Comparison of ENCODE assay signal across 17 cellular contexts in the genomic region with DNA sequence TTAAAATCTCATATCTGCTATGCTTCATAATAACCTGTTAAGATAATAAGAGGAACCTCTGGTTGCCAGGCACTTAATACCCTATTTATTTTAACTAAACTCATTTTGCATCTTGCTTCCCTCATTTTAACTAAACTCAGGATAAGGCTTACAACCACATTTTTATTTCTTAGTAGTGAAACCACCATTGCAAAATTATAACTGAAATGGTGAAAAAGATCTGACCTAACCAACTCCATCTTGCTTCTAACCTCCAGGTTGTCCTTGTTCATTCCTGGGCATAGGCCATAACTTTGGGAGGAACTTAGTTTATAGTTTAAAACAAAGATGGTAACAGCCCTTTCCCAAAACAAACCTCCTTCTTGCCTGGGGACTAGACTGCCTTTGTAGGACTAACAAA.
"Had no signal": no experiment of that assay in that cellular context is flagged by ENCODE, and none has a peak within 500 bp of the region (broad histone marks: within the 10 kb centered on the region; RNA-seq: fewer than 3 reads in every experiment).

No MANE protein-coding gene starts in this region.

- FAIRE-seq: pancreas had no signal

- DNase-seq: activated CD4-positive, alpha-beta T cell treated with anti-CD3 and anti-CD28 coated beads, Interleukin-2, amount 50 U/mL, for 1 hour; activated gamma-delta T cell treated with Interleukin-2 at 50 U/mL for 16 hours; amniotic stem cell; dermis blood vessel endothelial cell; effector memory CD4-positive, alpha-beta T cell; esophagus squamous epithelium; heart right ventricle; left lung; pancreas; stimulated activated CD4-positive, alpha-beta T cell treated with anti-CD3 and anti-CD28 coated beads, Interleukin-4, amount 100 ng/mL, for 4 hours; stimulated activated naive CD4-positive, alpha-beta T cell treated with Interleukin-2 at 50 U/mL for 16 hours; T-helper 9 cell; thyroid gland had no signal

- H3K4me3 ChIP-seq: esophagus squamous epithelium, heart right ventricle, left lung, pancreas, smooth muscle cell, thyroid gland had no signal

- H3K4me2 ChIP-seq: smooth muscle cell had no signal

- H3K27me3 ChIP-seq: esophagus squamous epithelium, heart right ventricle, left lung, neutrophil, pancreas, thyroid gland had no signal

- H3K27ac ChIP-seq: esophagus squamous epithelium, heart right ventricle, left lung, neutrophil, pancreas, thyroid gland had no signal

- H3K9me3 ChIP-seq: esophagus squamous epithelium, left lung, neutrophil, pancreas, thyroid gland had no signal

- H3K36me3 ChIP-seq: left lung, neutrophil, pancreas, thyroid gland had no signal

- ATAC-seq: heart right ventricle, left lung, pancreas, sciatic nerve had no signal

- H3K27me3 Mint-ChIP-seq: naive thymus-derived CD8-positive, alpha-beta T cell had no signal
